Comparison of ENCODE assay signal across 6 cellular contexts in the genomic region with DNA sequence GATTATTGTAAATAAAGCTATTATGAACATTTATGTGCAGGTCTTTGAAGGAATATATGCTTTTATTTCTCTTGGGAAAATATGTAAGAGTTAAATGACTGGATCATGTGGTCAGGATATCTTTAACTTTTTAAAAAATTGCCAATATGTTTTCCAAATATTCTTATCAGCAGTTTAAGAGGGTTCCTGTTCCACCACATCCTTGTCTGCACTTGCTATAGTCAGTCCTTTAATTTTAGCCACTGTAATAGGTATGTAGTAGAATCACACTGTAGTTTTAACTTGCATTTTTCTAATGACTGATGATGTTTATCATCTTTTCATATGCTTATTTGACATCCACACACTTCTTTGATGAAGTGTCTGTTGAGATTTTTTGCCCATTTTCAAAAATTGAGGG.
"Had no signal": no experiment of that assay in that cellular context is flagged by ENCODE, and none has a peak within 500 bp of the region (broad histone marks: within the 10 kb centered on the region; RNA-seq: fewer than 3 reads in every experiment).

No MANE protein-coding gene starts in this region.

- H3K27ac ChIP-seq: HL-60, KMS-11 had no signal

- DNase-seq: IMR-90, KBM-7, KG1 had no signal

- FAIRE-seq: HTR-8/SVneo had no signal

- H3K4me2 ChIP-seq: KMS-11 had no signal

- H3K9ac ChIP-seq: KMS-11 had no signal
